In the genomic region with DNA sequence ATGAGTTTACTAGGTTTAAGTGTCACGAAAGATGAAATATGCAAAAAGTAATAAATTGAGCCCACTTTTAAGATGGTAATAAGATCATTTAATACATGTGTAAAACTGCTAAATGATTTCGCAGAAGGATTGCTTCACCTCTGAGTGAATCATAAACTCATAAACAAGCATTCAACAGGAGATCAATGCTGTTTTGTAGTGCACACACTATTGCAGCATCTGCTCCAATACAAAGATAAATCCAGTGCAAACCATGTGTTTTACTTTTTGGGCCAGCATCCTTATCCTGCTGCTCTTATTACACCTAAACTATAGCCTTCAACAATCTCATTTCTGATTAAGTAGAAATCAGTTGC, we compare ENCODE assay signal across 2 cellular contexts.
TF ChIP-seq lines count a peak whose summit lies in the region.

No MANE protein-coding gene starts in this region.

TF ChIP-seq in liver, 16 proteins besides CTCF, POLR2A, EP300 and RAD21 (continued from another document):
- TF ChIP-seq, protein P1, sequence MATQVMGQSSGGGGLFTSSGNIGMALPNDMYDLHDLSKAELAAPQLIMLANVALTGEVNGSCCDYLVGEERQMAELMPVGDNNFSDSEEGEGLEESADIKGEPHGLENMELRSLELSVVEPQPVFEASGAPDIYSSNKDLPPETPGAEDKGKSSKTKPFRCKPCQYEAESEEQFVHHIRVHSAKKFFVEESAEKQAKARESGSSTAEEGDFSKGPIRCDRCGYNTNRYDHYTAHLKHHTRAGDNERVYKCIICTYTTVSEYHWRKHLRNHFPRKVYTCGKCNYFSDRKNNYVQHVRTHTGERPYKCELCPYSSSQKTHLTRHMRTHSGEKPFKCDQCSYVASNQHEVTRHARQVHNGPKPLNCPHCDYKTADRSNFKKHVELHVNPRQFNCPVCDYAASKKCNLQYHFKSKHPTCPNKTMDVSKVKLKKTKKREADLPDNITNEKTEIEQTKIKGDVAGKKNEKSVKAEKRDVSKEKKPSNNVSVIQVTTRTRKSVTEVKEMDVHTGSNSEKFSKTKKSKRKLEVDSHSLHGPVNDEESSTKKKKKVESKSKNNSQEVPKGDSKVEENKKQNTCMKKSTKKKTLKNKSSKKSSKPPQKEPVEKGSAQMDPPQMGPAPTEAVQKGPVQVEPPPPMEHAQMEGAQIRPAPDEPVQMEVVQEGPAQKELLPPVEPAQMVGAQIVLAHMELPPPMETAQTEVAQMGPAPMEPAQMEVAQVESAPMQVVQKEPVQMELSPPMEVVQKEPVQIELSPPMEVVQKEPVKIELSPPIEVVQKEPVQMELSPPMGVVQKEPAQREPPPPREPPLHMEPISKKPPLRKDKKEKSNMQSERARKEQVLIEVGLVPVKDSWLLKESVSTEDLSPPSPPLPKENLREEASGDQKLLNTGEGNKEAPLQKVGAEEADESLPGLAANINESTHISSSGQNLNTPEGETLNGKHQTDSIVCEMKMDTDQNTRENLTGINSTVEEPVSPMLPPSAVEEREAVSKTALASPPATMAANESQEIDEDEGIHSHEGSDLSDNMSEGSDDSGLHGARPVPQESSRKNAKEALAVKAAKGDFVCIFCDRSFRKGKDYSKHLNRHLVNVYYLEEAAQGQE (IDR thresholded peaks at IDR 0.05): no peak

TF ChIP-seq in HepG2, 621 proteins besides CTCF, POLR2A, EP300 and RAD21 (continued from another document):
- TF ChIP-seq ZNF556 (CRISPR knock-in tag; IDR thresholded peaks at IDR 0.05; ENCODE audit: borderline replicate concordance) (no peak), SRSF4 (IDR thresholded peaks at IDR 0.05; ENCODE audit: low read depth, low read length, poor library complexity, severe bottlenecking) (no peak)
